ENCODE assay signal across 8 cellular contexts in genomic region chr6:80638222-80639055, GRCh38.
DNase-seq lines count a peak whose midpoint lies in the region; ATAC-seq, FAIRE-seq and TF ChIP-seq lines count a peak whose summit lies in the region.

No MANE protein-coding gene starts in this region.

- POLR2A ChIA-PET in A673 (lab: Charles Lee; ENCODE audit: low non-redundant PET): no interaction called here

- FAIRE-seq in bronchial epithelial cell (lab: Jason Lieb, UNC): peak; percentile 86

- BruUV-seq in A673 (replicated peaks; lab: Mats Ljungman, UMichigan): no TSS peak

- intact Hi-C loops in A673 (cut with micrococcal nuclease; ENCODE audit: unreplicated experiment): no loop called here

- H3K27me3 Mint-ChIP-seq in mesothelial cell of epicardium (ENCODE audit: low read depth): no peaks in the 10 kb centered on the region

- H3K9me3 Mint-ChIP-seq in mesothelial cell of epicardium: peaks cover 11% of the 10 kb centered on the region

- no peaks in the 10 kb centered on the region for H3K9me3 ChIP-seq in A673 (ENCODE audit: low read depth, low read length, poor library complexity, severe bottlenecking)

- DNase-seq in A673 (ENCODE audit: low spot score): peak; percentile 99
- DNase-seq in NCI-H460 (ENCODE audit: extremely low read depth, low read depth): peak; percentile 95
- peak; percentile 88 for DNase-seq in bronchial epithelial cell (ENCODE audit: low read depth)
- no peak for DNase-seq in mesothelial cell of epicardium (ENCODE audit: low spot score in 2 of 2, unreplicated experiment in 2 of 2)
- DNase-seq in activated gamma-delta T cell (lab: John Stamatoyannopoulos, UW): no peak

- CTCF ChIA-PET in A673 (lab: Charles Lee): interaction anchor here (0.7 kb wide), 1 partner anchor 16 kb away, joined by 3 read pairs; no protein-coding TSS in a partner anchor

- peak; percentile 89 for ATAC-seq in GM18520 (IDR thresholded peaks at IDR 0.05; ENCODE audit: unreplicated experiment)
- peak; percentile 96 for ATAC-seq in HG03280 (IDR thresholded peaks at IDR 0.05; ENCODE audit: unreplicated experiment)
- no peak for ATAC-seq in GM18873 (IDR thresholded peaks at IDR 0.05; ENCODE audit: low FRiP score, unreplicated experiment)

- TF ChIP-seq CTCF in A673 (conservative IDR thresholded peaks at IDR 0.05; ENCODE audit: low read depth, low read length) (no peak), bronchial epithelial cell (IDR thresholded peaks at IDR 0.05; ENCODE audit: insufficient read depth, low read length, severe bottlenecking) (no peak), mesothelial cell of epicardium (IDR thresholded peaks at IDR 0.05; ENCODE audit: unreplicated experiment) (no peak)

- H3K27ac Mint-ChIP-seq in mesothelial cell of epicardium: peak overlapping the region; percentile 49

- H3K4me3 ChIP-seq in A673 (ENCODE audit: low read depth, low read length, poor library complexity, severe bottlenecking): no peak overlapping the region
- no peak overlapping the region for H3K4me3 ChIP-seq in bronchial epithelial cell (ENCODE audit: low read depth, low read length)

- H3K4me3 Mint-ChIP-seq in mesothelial cell of epicardium: no peak overlapping the region

- H3K4me1 ChIP-seq in A673 (ENCODE audit: insufficient read depth, low read length, poor library complexity, severe bottlenecking): peaks cover 25% of the 10 kb centered on the region

- H3K27ac ChIP-seq in A673 (ENCODE audit: low read depth, low read length, poor library complexity, severe bottlenecking): peak overlapping the region; percentile 74

- H3K36me3 ChIP-seq in A673 (ENCODE audit: insufficient read depth, low read length, poor library complexity, severe bottlenecking): no peaks in the 10 kb centered on the region
- no peaks in the 10 kb centered on the region for H3K36me3 ChIP-seq in bronchial epithelial cell (ENCODE audit: control insufficient read depth, insufficient read depth, low read length)

- no peaks in the 10 kb centered on the region for H3K36me3 Mint-ChIP-seq in mesothelial cell of epicardium

- peaks cover 11% of the 10 kb centered on the region for H3K4me1 Mint-ChIP-seq in mesothelial cell of epicardium

- H3K27me3 ChIP-seq in A673 (replicated peaks; ENCODE audit: insufficient read depth, low read depth, low read length, poor library complexity) (peaks cover 3% of the 10 kb centered on the region), bronchial epithelial cell (ENCODE audit: control insufficient read depth, insufficient read depth, low read length) (no peaks in the 10 kb centered on the region)

Comparison
In these comparisons a context has a peak if more than half of its experiments do, and no peak if none do; other contexts are left out.
1. DNase-seq: peak in A673 (single experiment), NCI-H460 (single experiment) and bronchial epithelial cell (single experiment); none in mesothelial cell of epicardium (0 of 2) and activated gamma-delta T cell (single experiment).